19 cellular contexts compared by ENCODE assay signal in the genomic region with DNA sequence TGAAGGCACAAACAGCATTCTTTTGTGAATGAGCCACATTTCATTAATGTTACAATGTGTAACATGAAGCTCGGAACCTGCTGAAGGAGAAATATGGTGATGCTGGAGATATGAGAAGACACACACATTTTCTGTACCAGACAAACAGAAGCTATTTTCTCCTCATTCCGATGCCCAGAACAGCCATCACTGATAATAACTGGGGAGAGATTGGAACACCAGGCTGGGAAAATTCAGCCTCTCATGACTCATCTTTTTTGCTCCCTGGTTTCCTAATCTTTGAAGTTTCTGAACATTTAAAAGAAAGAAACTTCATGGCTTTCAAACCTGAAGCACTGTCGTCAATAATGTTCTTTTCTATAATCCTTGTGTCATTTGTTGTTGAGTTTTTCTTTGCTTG.
"Had no signal": no experiment of that assay in that cellular context is flagged by ENCODE, and none has a peak within 500 bp of the region (broad histone marks: within the 10 kb centered on the region; RNA-seq: fewer than 3 reads in every experiment).

No MANE protein-coding gene starts in this region.

- H3K9me3 ChIP-seq: left lung, spleen, tibial artery had no signal

- DNase-seq: activated B cell treated with CpG ODN at 0.5 μM for 24 hours; activated CD4-positive, alpha-beta T cell treated with anti-CD3 and anti-CD28 coated beads for 48 hours; activated CD8-positive, alpha-beta T cell treated with anti-CD3 and anti-CD28 coated beads for 36 hours; activated naive CD4-positive, alpha-beta T cell treated with Interleukin-2 at 50 U/mL for 16 hours; activated naive CD8-positive, alpha-beta T cell treated with anti-CD3 and anti-CD28 coated beads, Interleukin-2, amount 10 ng/mL, durations not matched to agents 7 days and 5 days; activated T-cell treated with anti-CD3 and anti-CD28 coated beads, Interleukin-2, amount 50 U/mL, for 1 hour; anterior cingulate cortex; brain microvascular endothelial cell; central memory CD4-positive, alpha-beta T cell; dorsolateral prefrontal cortex; left lung; natural killer cell; spleen; stimulated activated CD8-positive, alpha-beta memory T cell treated with anti-CD3 and anti-CD28 coated beads, Interleukin-4, amount 100 ng/mL, for 48 hours; stimulated activated naive CD4-positive, alpha-beta T cell; substantia nigra; SW 1271; tibial artery had no signal

- H3K27ac ChIP-seq: brain microvascular endothelial cell, dorsolateral prefrontal cortex, epithelial cell of prostate, left lung, spleen, tibial artery had no signal

- H3K4me3 ChIP-seq: dorsolateral prefrontal cortex, left lung, spleen, tibial artery had no signal

- H3K36me3 ChIP-seq: brain microvascular endothelial cell, left lung, spleen, tibial artery had no signal

- H3K4me1 ChIP-seq: left lung, spleen, tibial artery had no signal

- H3K27me3 ChIP-seq: brain microvascular endothelial cell, dorsolateral prefrontal cortex, spleen, tibial artery had no signal
